8 cellular contexts compared by ENCODE assay signal in the genomic region with DNA sequence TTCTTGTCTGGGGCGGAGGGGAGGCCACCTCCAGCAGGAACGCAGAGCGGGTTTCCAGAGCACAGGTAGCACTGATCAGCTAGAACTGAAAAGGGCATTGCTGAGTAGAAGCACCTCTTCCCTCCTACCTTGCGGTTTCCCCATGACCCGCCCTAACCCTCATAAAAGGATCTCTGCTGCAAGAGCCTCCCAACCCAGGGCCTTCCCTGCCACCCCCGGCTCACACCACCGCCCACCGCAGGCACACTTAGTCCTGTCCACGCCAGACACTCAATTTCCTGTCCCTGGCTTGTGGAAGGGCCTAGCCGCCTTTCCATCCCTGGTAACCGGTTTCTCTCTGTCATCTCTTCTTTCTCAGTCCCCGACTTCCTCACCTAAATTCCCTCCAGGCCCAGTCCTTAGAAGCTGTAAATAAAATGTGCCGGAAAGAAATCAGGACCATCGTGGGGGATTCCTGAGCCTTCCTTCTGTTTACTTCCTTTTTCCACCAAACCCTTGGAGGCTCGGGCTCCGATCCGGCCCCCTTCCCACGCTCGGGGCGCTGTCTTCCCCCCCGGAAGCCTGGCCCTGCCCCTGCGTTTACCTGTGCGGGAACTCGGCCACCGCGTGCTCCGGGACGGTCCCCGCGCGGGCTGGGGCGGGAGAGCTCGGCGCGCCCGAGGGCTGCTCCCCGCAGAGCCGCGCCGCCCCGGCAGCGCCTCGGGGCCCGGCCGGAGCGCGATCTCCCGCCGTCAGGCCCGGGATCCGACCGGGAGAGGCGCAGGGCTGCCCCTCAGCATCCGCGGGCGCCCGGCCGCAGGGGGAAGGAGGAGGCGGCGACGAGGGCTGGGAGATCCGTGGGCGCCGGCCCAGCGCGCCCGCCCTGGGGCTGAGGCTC. TPM values are rescaled to one million over a fixed set of nuclear protein-coding genes. Genes with fewer than 3 reads are reported as not detected.
DNase-seq lines count a peak whose midpoint lies in the region; ATAC-seq and TF ChIP-seq lines count a peak whose summit lies in the region.

No MANE protein-coding gene starts in this region.

- DNase-seq in Caco-2 (peak; percentile 38 to 48), WERI-Rb-1 (peak; percentile 45), right lobe of liver (no peak), cerebellar nuclear complex (lab: John Stamatoyannopoulos, UW) (no peak)
- DNase-seq in central memory CD8-positive, alpha-beta T cell (ENCODE audit: low spot score in 2 of 2) = peak in 1 of 2 donors; percentile 62
- DNase-seq in stimulated activated CD8-positive, alpha-beta memory T cell treated with anti-CD3 and anti-CD28 coated beads, Interleukin-15, amount 100 ng/mL, for 48 hours (ENCODE audit: low read depth in 2 of 2) = peak; percentile 53 to 66

- H3K4me1 Mint-ChIP-seq in Caco-2 (ENCODE audit: low read depth, unreplicated experiment) = peaks cover 25% of the 10 kb centered on the region
- peaks cover 41% of the 10 kb centered on the region for H3K4me1 Mint-ChIP-seq in central memory CD8-positive, alpha-beta T cell

- no peaks in the 10 kb centered on the region for H3K9me3 Mint-ChIP-seq in Caco-2 (ENCODE audit: unreplicated experiment)
- H3K9me3 Mint-ChIP-seq in central memory CD8-positive, alpha-beta T cell = no peaks in the 10 kb centered on the region

- H3K36me3 ChIP-seq in Caco-2 (ENCODE audit: control insufficient read depth, insufficient read depth, low read length) (no peaks in the 10 kb centered on the region; the same call in 1 of the 2 replicates), HUES64 (ENCODE audit: insufficient read depth, low read length) (no peaks in the 10 kb centered on the region), WERI-Rb-1 (peaks cover 39% of the 10 kb centered on the region), right lobe of liver (no peaks in the 10 kb centered on the region)

- WGBS in HUES64 = 10% methylated on average over 67 of the region's 67 CpGs
- 11% methylated on average over 37 of the region's 67 CpGs for WGBS in right lobe of liver (ENCODE audit: insufficient coverage, low coverage, low lambda C conversion rate, missing lambda C conversion rate)

- H3K27ac ChIP-seq in HUES64 (ENCODE audit: low read depth, low read length) = no peak overlapping the region
- peak overlapping the region; percentile 44 for H3K27ac ChIP-seq in WERI-Rb-1
- H3K27ac ChIP-seq in right lobe of liver = no peak overlapping the region

- no TSS peak for BruUV-seq in Caco-2 (replicated peaks; lab: Mats Ljungman, UMichigan)

- ATAC-seq in GM21381 (IDR thresholded peaks at IDR 0.05; ENCODE audit: unreplicated experiment) (peak; percentile 27), right lobe of liver (peak; percentile 2 to 11 (median 8))
- ATAC-seq in central memory CD8-positive, alpha-beta T cell (replicated peaks; ENCODE audit: extremely low read depth, poor library complexity, severe bottlenecking) = peak; percentile 64

- TF ChIP-seq POLR2A in right lobe of liver (IDR thresholded peaks at IDR 0.05) = no peak

- CTCF ChIA-PET in Caco-2 (lab: Charles Lee) = interaction anchor here (2.1 kb wide), 1 partner anchor 89 kb away, joined by 7 read pairs; no protein-coding TSS in a partner anchor

- H3K4me3 Mint-ChIP-seq in Caco-2 (ENCODE audit: unreplicated experiment) = peak overlapping the region; percentile 89
- H3K4me3 Mint-ChIP-seq in central memory CD8-positive, alpha-beta T cell = peak overlapping the region; percentile 78

- H3K27me3 Mint-ChIP-seq in Caco-2 (ENCODE audit: insufficient read depth, unreplicated experiment) = no peaks in the 10 kb centered on the region
- H3K27me3 Mint-ChIP-seq in central memory CD8-positive, alpha-beta T cell = no peaks in the 10 kb centered on the region

- H3K9ac ChIP-seq in HUES64 (ENCODE audit: low read depth, low read length) = peak overlapping the region; percentile 53

- intact Hi-C loops in Caco-2 (cut with micrococcal nuclease; ENCODE audit: unreplicated experiment) (no loop called here), right lobe of liver (cut with DNase I) (no loop called here)

- POLR2A ChIA-PET in Caco-2 (lab: Charles Lee) = no interaction called here

- no peak for TF ChIP-seq CTCF in Caco-2 (IDR thresholded peaks at IDR 0.05; ENCODE audit: insufficient read depth in 1 of 2, low read depth in 1 of 2, low read length in 1 of 2, severe bottlenecking in 1 of 2, unreplicated experiment in 1 of 2)
- no peak for TF ChIP-seq CTCF in WERI-Rb-1 (IDR thresholded peaks at IDR 0.05; ENCODE audit: low read depth, low read length)
- TF ChIP-seq CTCF in right lobe of liver (IDR thresholded peaks at IDR 0.05) = no peak

- peaks cover 15% of the 10 kb centered on the region for H3K36me3 Mint-ChIP-seq in Caco-2 (ENCODE audit: insufficient read depth, unreplicated experiment)
- peaks cover 7% of the 10 kb centered on the region for H3K36me3 Mint-ChIP-seq in central memory CD8-positive, alpha-beta T cell (ENCODE audit: insufficient read depth)

- H3K4me1 ChIP-seq in Caco-2 (peaks cover 6% of the 10 kb centered on the region; the same call in 1 of the 2 replicates), HUES64 (ENCODE audit: insufficient read depth, low read length) (peaks cover 8% of the 10 kb centered on the region; the same call in 1 of the 2 replicates), right lobe of liver (no peaks in the 10 kb centered on the region)

- H3K27me3 ChIP-seq in Caco-2 (replicated peaks; ENCODE audit: control insufficient read depth, insufficient read depth, low read length) (no peaks in the 10 kb centered on the region), HUES64 (ENCODE audit: insufficient read depth, low read length) (peaks cover 11% of the 10 kb centered on the region; the same call in 1 of the 2 replicates), WERI-Rb-1 (ENCODE audit: insufficient read depth, low read depth, severe bottlenecking) (no peaks in the 10 kb centered on the region), right lobe of liver (no peaks in the 10 kb centered on the region)

- no peak overlapping the region for H3K27ac Mint-ChIP-seq in Caco-2 (ENCODE audit: unreplicated experiment)
- peak overlapping the region; percentile 47 for H3K27ac Mint-ChIP-seq in central memory CD8-positive, alpha-beta T cell (ENCODE audit: low read depth)

- no peaks in the 10 kb centered on the region for H3K9me3 ChIP-seq in Caco-2
- H3K9me3 ChIP-seq in HUES64 (ENCODE audit: insufficient read depth, low read depth, low read length) = no peaks in the 10 kb centered on the region
- no peaks in the 10 kb centered on the region for H3K9me3 ChIP-seq in WERI-Rb-1 (ENCODE audit: severe bottlenecking)
- no peaks in the 10 kb centered on the region for H3K9me3 ChIP-seq in right lobe of liver

- H3K4me3 ChIP-seq in Caco-2 (ENCODE audit: low read depth, low read length) (peak overlapping the region; percentile 66), HUES64 (ENCODE audit: low read length) (peak overlapping the region; percentile 58), WERI-Rb-1 (ENCODE audit: low read depth, low read length) (peak overlapping the region; percentile 68), right lobe of liver (peak overlapping the region; percentile 16 to 53 (median 31))

RNA-seq across cellular contexts. Expression of gene ADCY3, which starts 0.7 kb away (rescaled TPM):
- total RNA-seq in Caco-2 (2022) (71.3 and 75.6 TPM in 2 replicates), right lobe of liver (1 to 10 TPM; 2.2 to 7.0 (median 5.6) TPM)
- 15.4 TPM for polyA plus RNA-seq in HUES64 (2013, experiment 1 of 2)
- polyA plus RNA-seq in HUES64 (2013, experiment 2 of 2) = 18.1 TPM

RNA-seq across cellular contexts. Expression of gene DNAJC27, which starts 52.4 kb away (rescaled TPM):
- 5.1 and 6.1 TPM in 2 replicates for total RNA-seq in Caco-2 (2022)
- 1.8 TPM for polyA plus RNA-seq in HUES64 (2013, experiment 1 of 2)
- polyA plus RNA-seq in HUES64 (2013, experiment 2 of 2) = 2.2 TPM
- 1 to 10 TPM; 1.1 to 2.1 (median 1.7) TPM for total RNA-seq in right lobe of liver

Comparison
In these comparisons a context has a peak if more than half of its experiments do, and no peak if none do; other contexts are left out.
1. DNase-seq: peak in Caco-2 (2 of 2), WERI-Rb-1 (single experiment) and stimulated activated CD8-positive, alpha-beta memory T cell treated with anti-CD3 and anti-CD28 coated beads, Interleukin-15, amount 100 ng/mL, for 48 hours (2 of 2); none in right lobe of liver (0 of 3) and cerebellar nuclear complex (0 of 2).
2. ATAC-seq: peak in every context shown above with its lines; median percentile 64 in central memory CD8-positive, alpha-beta T cell; 27 in GM21381; 8 in right lobe of liver.
3. Peak in every context shown above with its lines, with median percentiles within 50 percentile points of each other: H3K4me3 ChIP-seq.